ENCODE assay signal across 8 cellular contexts in the genomic region with DNA sequence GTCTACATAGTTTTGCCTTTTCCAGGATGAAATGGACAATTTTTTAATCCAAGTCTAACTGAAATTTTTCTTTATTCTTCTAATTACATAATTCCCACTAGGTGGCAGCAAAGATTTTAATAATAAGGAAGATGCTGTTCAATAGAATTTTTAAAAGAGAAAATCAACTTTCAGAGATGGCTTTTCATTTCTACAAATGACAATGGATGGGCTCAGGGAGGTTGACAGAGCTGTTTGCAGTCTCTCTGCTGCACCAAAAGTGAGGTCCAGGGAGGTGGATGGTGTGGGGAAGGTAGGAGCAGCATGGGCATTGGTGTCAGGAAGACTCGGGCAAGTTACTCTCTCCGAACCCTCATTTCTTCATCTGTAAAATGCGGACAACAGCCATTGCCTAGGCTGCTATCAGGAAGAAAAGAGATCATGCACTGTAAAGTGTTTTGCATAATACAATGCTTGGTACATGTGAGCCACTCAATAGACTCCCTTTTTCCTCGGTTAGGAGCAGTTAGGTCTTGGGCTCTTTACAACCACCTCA.
DNase-seq lines count a peak whose midpoint lies in the region; ATAC-seq lines count a peak whose summit lies in the region.

No MANE protein-coding gene starts in this region.

- peak; percentile 53 for DNase-seq in CD1c-positive myeloid dendritic cell (ENCODE audit: extremely low spot score)
- peak; percentile 80 for DNase-seq in Karpas-422
- peak; percentile 23 for DNase-seq in SKM-1 (lab: John Stamatoyannopoulos, UW; ENCODE audit: unreplicated experiment)
- DNase-seq in globus pallidus (ENCODE audit: low spot score), result peak; percentile 23

- no peak for ATAC-seq in GM18511 (IDR thresholded peaks at IDR 0.05; ENCODE audit: unreplicated experiment)
- no peak for ATAC-seq in GM19452 (IDR thresholded peaks at IDR 0.05; ENCODE audit: unreplicated experiment)
- no peak for ATAC-seq in HG02678 (IDR thresholded peaks at IDR 0.05; ENCODE audit: unreplicated experiment)

- H3K4me1 ChIP-seq in Karpas-422 (ENCODE audit: low read length) (peaks cover 13% of the 10 kb centered on the region), skeletal muscle tissue (ENCODE audit: control insufficient read depth in 3 of 3, insufficient read depth in 3 of 3, low read length in 3 of 3) (peaks cover 9 to 20% (median 16%) of the 10 kb centered on the region in 3 donors)

- H4K20me1 ChIP-seq in Karpas-422 (ENCODE audit: insufficient read depth, low read depth, low read length), result no peaks in the 10 kb centered on the region

- H3K36me3 ChIP-seq in Karpas-422 (ENCODE audit: insufficient read depth, low read length) (no peaks in the 10 kb centered on the region), skeletal muscle tissue (ENCODE audit: control insufficient read depth in 3 of 3, insufficient read depth in 3 of 3, low read length in 3 of 3) (no peaks in the 10 kb centered on the region)

- H3K4me2 ChIP-seq in Karpas-422 (ENCODE audit: low read depth, low read length, poor library complexity, severe bottlenecking), result no peak overlapping the region

- H3K27me3 ChIP-seq in Karpas-422 (ENCODE audit: low read length) (no peaks in the 10 kb centered on the region), skeletal muscle tissue (ENCODE audit: control insufficient read depth in 3 of 3, insufficient read depth in 3 of 3, low read length in 3 of 3) (peaks cover 0 to 2% (median 0%) of the 10 kb centered on the region in 3 donors)

- no peak overlapping the region for H3K9ac ChIP-seq in Karpas-422 (ENCODE audit: low read length)
- H3K9ac ChIP-seq in skeletal muscle tissue (ENCODE audit: low read depth in 1 of 3, low read length in 3 of 3), result no peak overlapping the region

- no peaks in the 10 kb centered on the region for H3K9me2 ChIP-seq in Karpas-422 (replicated peaks; ENCODE audit: insufficient read depth, low read length)

- H3K27ac ChIP-seq in Karpas-422 (ENCODE audit: low read length) (no peak overlapping the region), skeletal muscle tissue (ENCODE audit: low read depth, low read length) (peak overlapping the region; percentile 28)

- H3K79me2 ChIP-seq in Karpas-422 (ENCODE audit: low read length), result no peaks in the 10 kb centered on the region

- H3K4me3 ChIP-seq in Karpas-422 (ENCODE audit: low read length) (no peak overlapping the region), skeletal muscle tissue (ENCODE audit: low read length in 3 of 3) (peak overlapping the region in 1 of 3 donors; percentile 44)

- H2AFZ ChIP-seq in Karpas-422 (ENCODE audit: low read length), result no peak overlapping the region

- no peaks in the 10 kb centered on the region for H3K9me3 ChIP-seq in Karpas-422 (ENCODE audit: low read length)
- no peaks in the 10 kb centered on the region for H3K9me3 ChIP-seq in skeletal muscle tissue (ENCODE audit: control insufficient read depth in 3 of 3, low read length in 3 of 3)

Comparison
In these comparisons a context has a peak if more than half of its experiments do, and no peak if none do; other contexts are left out.
1. DNase-seq: peak in every context shown above with its lines; median percentile 80 in Karpas-422; 53 in CD1c-positive myeloid dendritic cell; 23 in SKM-1; 23 in globus pallidus.